In the genomic region with DNA sequence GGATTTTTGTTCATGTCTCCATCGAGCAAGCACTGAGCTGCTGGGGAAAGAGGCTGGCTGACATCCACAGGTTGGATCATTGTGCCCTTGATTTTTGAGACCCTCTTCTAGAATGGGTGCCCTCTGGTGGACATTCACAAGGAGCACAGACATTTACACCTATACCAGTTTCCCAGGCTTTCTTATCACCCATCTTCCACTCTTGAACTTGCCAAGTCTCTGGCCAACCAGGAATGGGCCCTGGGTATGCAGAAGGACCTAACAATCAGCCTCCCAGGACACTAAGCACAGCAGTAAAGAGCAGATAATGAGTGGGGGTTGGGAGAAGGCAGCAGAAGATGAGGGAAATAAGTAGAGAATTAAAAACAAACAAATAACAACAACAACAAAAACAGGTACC, we compare ENCODE assay signal across 8 cellular contexts. TPM values are rescaled to one million over a fixed set of nuclear protein-coding genes. Genes with fewer than 3 reads are reported as not detected.
A peak's percentile ranks its signal among the peaks of the same experiment; 100 is the strongest.
DNase-seq lines count a peak whose midpoint lies in the region; ATAC-seq and TF ChIP-seq lines count a peak whose summit lies in the region.

No MANE protein-coding gene starts in this region.

- TF ChIP-seq CTCF in upper lobe of right lung (IDR thresholded peaks at IDR 0.05): peak; percentile 63

- peaks cover 3% of the 10 kb centered on the region for H3K27me3 Mint-ChIP-seq in activated CD8-positive, alpha-beta T cell treated with anti-CD3 and anti-CD28 coated beads, Interleukin-2, amount 10 ng/mL, durations not matched to agents 7 days and 5 days (ENCODE audit: low read depth)
- peaks cover 6 to 7% of the 10 kb centered on the region in 2 donors for H3K27me3 Mint-ChIP-seq in natural killer cell treated with Interleukin-12 subunit alpha and Interleukin-12 subunit beta and Interleukin-15 and Interleukin-18, amount 100 ng/mL, for 72 hours

- ATAC-seq in HG03521 (IDR thresholded peaks at IDR 0.05; ENCODE audit: unreplicated experiment) (peak; percentile 58), upper lobe of right lung (peak; percentile 95)
- peak; percentile 83 for ATAC-seq in activated CD8-positive, alpha-beta T cell treated with anti-CD3 and anti-CD28 coated beads, Interleukin-2, amount 10 ng/mL, durations not matched to agents 7 days and 5 days
- ATAC-seq in natural killer cell treated with Interleukin-12 subunit alpha and Interleukin-12 subunit beta and Interleukin-15 and Interleukin-18, amount 100 ng/mL, for 72 hours: peak; percentile 67 to 77

- H3K4me1 ChIP-seq in upper lobe of right lung: peaks cover 2% of the 10 kb centered on the region

- no peaks in the 10 kb centered on the region for H3K36me3 Mint-ChIP-seq in activated CD8-positive, alpha-beta T cell treated with anti-CD3 and anti-CD28 coated beads, Interleukin-2, amount 10 ng/mL, durations not matched to agents 7 days and 5 days (ENCODE audit: low read depth)
- no peaks in the 10 kb centered on the region for H3K36me3 Mint-ChIP-seq in natural killer cell treated with Interleukin-12 subunit alpha and Interleukin-12 subunit beta and Interleukin-15 and Interleukin-18, amount 100 ng/mL, for 72 hours

- no peak overlapping the region for H3K27ac ChIP-seq in upper lobe of right lung

- H3K4me1 Mint-ChIP-seq in activated CD8-positive, alpha-beta T cell treated with anti-CD3 and anti-CD28 coated beads, Interleukin-2, amount 10 ng/mL, durations not matched to agents 7 days and 5 days (ENCODE audit: low read depth): peaks cover 11% of the 10 kb centered on the region
- peaks cover 3% of the 10 kb centered on the region in 2 donors for H3K4me1 Mint-ChIP-seq in natural killer cell treated with Interleukin-12 subunit alpha and Interleukin-12 subunit beta and Interleukin-15 and Interleukin-18, amount 100 ng/mL, for 72 hours (ENCODE audit: low read depth in 2 of 2)

- no peak overlapping the region for H3K4me3 Mint-ChIP-seq in activated CD8-positive, alpha-beta T cell treated with anti-CD3 and anti-CD28 coated beads, Interleukin-2, amount 10 ng/mL, durations not matched to agents 7 days and 5 days
- H3K4me3 Mint-ChIP-seq in natural killer cell treated with Interleukin-12 subunit alpha and Interleukin-12 subunit beta and Interleukin-15 and Interleukin-18, amount 100 ng/mL, for 72 hours: no peak overlapping the region

- CTCF ChIA-PET in activated CD8-positive, alpha-beta T cell treated with anti-CD3 and anti-CD28 coated beads, Interleukin-2, amount 10 ng/mL, durations not matched to agents 7 days and 5 days (lab: Charles Lee): interaction anchor here (0.8 to 2.1 kb wide), 10 partner anchors 8 to 564 kb away, joined by 3 to 12 read pairs (median 3); partner anchors contain the start of gene NDUFC2

- POLR2A ChIA-PET in activated CD8-positive, alpha-beta T cell treated with anti-CD3 and anti-CD28 coated beads, Interleukin-2, amount 10 ng/mL, durations not matched to agents 7 days and 5 days (lab: Charles Lee): no interaction called here

- no peak overlapping the region for H3K27ac Mint-ChIP-seq in activated CD8-positive, alpha-beta T cell treated with anti-CD3 and anti-CD28 coated beads, Interleukin-2, amount 10 ng/mL, durations not matched to agents 7 days and 5 days
- H3K27ac Mint-ChIP-seq in natural killer cell treated with Interleukin-12 subunit alpha and Interleukin-12 subunit beta and Interleukin-15 and Interleukin-18, amount 100 ng/mL, for 72 hours: no peak overlapping the region

- no peak for TF ChIP-seq POLR2A in erythroblast (IDR thresholded peaks at IDR 0.05; ENCODE audit: low read length)

- no peaks in the 10 kb centered on the region for H3K9me3 Mint-ChIP-seq in activated CD8-positive, alpha-beta T cell treated with anti-CD3 and anti-CD28 coated beads, Interleukin-2, amount 10 ng/mL, durations not matched to agents 7 days and 5 days (ENCODE audit: insufficient read depth)
- no peaks in the 10 kb centered on the region for H3K9me3 Mint-ChIP-seq in natural killer cell treated with Interleukin-12 subunit alpha and Interleukin-12 subunit beta and Interleukin-15 and Interleukin-18, amount 100 ng/mL, for 72 hours

- intact Hi-C loops in upper lobe of right lung (cut with DNase I): no loop called here

- H3K36me3 ChIP-seq in upper lobe of right lung: no peaks in the 10 kb centered on the region

- no peaks in the 10 kb centered on the region for H3K9me3 ChIP-seq in upper lobe of right lung

- no peaks in the 10 kb centered on the region for H3K27me3 ChIP-seq in upper lobe of right lung

- H3K4me3 ChIP-seq in upper lobe of right lung: no peak overlapping the region

- DNase-seq in NK-92 treated with Interleukin-12 subunit alpha and Interleukin-12 subunit beta, amount 100 ng/mL, for 24 hours (lab: John Stamatoyannopoulos, UW): peak; percentile 14
- DNase-seq in NK-92 (lab: John Stamatoyannopoulos, UW; ENCODE audit: unreplicated experiment) (no peak), NCI-H526 treated with DMSO at 0.1 percent for 48 hours (lab: John Stamatoyannopoulos, UW) (peak; percentile 52), erythroblast (lab: John Stamatoyannopoulos, UW) (peak; percentile 67 to 79), upper lobe of right lung (no peak)
- DNase-seq in activated CD8-positive, alpha-beta T cell treated with anti-CD3 and anti-CD28 coated beads, Interleukin-2, amount 10 ng/mL, durations not matched to agents 7 days and 5 days: peak; percentile 68
- no peak for DNase-seq in natural killer cell treated with Interleukin-12 subunit alpha and Interleukin-12 subunit beta and Interleukin-15 and Interleukin-18, amount 100 ng/mL, for 72 hours (ENCODE audit: low spot score)

RNA-seq across cellular contexts. Expression of gene INTS4, which starts 5.7 kb away (rescaled TPM):
- total RNA-seq in activated CD8-positive, alpha-beta T cell treated with anti-CD3 and anti-CD28 coated beads, Interleukin-2, amount 10 ng/mL, durations not matched to agents 7 days and 5 days: 10 to 100 TPM; 45.1 to 51.2 TPM
- total RNA-seq in natural killer cell treated with Interleukin-12 subunit alpha and Interleukin-12 subunit beta and Interleukin-15 and Interleukin-18, amount 100 ng/mL, for 72 hours: 10 to 100 TPM; 67.2 to 85.1 TPM
- 35.9 TPM for total RNA-seq in upper lobe of right lung

RNA-seq across cellular contexts. Expression of gene KCTD14, which starts 22.9 kb away (rescaled TPM):
- total RNA-seq in activated CD8-positive, alpha-beta T cell treated with anti-CD3 and anti-CD28 coated beads, Interleukin-2, amount 10 ng/mL, durations not matched to agents 7 days and 5 days: under 1 TPM; 0.21 to 0.47 TPM
- under 1 TPM; 0.29 to 0.45 TPM for total RNA-seq in natural killer cell treated with Interleukin-12 subunit alpha and Interleukin-12 subunit beta and Interleukin-15 and Interleukin-18, amount 100 ng/mL, for 72 hours
- total RNA-seq in upper lobe of right lung: 13.6 TPM

Comparison
In these comparisons a context has a peak if more than half of its experiments do, and no peak if none do; other contexts are left out.
1. DNase-seq: peak in NK-92 treated with Interleukin-12 subunit alpha and Interleukin-12 subunit beta, amount 100 ng/mL, for 24 hours (single experiment), NCI-H526 treated with DMSO at 0.1 percent for 48 hours (single experiment), activated CD8-positive, alpha-beta T cell treated with anti-CD3 and anti-CD28 coated beads, Interleukin-2, amount 10 ng/mL, durations not matched to agents 7 days and 5 days (single experiment) and erythroblast (2 of 2); none in NK-92 (single experiment), natural killer cell treated with Interleukin-12 subunit alpha and Interleukin-12 subunit beta and Interleukin-15 and Interleukin-18, amount 100 ng/mL, for 72 hours (single experiment) and upper lobe of right lung (single experiment).
2. Peak in every context shown above with its lines, with median percentiles within 50 percentile points of each other: ATAC-seq.